Comparison of ENCODE assay signal across 19 cellular contexts in the genomic region with DNA sequence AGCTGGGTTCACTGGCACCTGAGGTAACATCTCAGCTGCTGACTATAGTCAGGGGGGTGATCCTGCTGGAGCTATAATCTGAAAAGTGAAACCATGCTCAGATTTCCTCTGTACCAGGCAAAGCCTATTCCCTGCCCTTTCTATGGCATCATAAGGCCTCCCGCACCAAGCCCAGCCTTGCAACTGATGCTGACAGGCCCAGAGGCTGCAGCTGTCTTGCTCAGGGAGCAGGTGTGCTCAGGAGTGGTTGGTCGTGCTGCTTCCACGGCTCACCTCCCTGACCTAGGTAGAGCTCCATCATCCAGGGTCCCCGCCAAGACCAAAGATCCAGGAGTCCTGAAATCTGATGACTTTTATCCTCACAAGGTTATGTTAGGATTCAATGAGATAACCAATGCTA.
DNase-seq lines count a peak whose midpoint lies in the region; ATAC-seq and TF ChIP-seq lines count a peak whose summit lies in the region.
"Had no signal": no experiment of that assay in that cellular context is flagged by ENCODE, and none has a peak within 500 bp of the region (broad histone marks: within the 10 kb centered on the region; RNA-seq: fewer than 3 reads in every experiment).

No MANE protein-coding gene starts in this region.

- TF ChIP-seq CTCF in left ventricle myocardium inferior (IDR thresholded peaks at IDR 0.05; ENCODE audit: borderline replicate concordance), result no peak
- no peak for TF ChIP-seq CTCF in coronary artery (IDR thresholded peaks at IDR 0.05)
- TF ChIP-seq CTCF in upper lobe of right lung (IDR thresholded peaks at IDR 0.05), result no peak

- H3K9me3 ChIP-seq in left ventricle myocardium inferior (replicated peaks), result no peaks in the 10 kb centered on the region
- H3K9me3 ChIP-seq in upper lobe of right lung, result no peaks in the 10 kb centered on the region

- no peak for DNase-seq in left ventricle myocardium inferior
- no peak for DNase-seq in Right ventricle myocardium inferior (ENCODE audit: missing footprints)
- no peak for DNase-seq in coronary artery (ENCODE audit: low spot score)
- DNase-seq in posterior vena cava (ENCODE audit: low spot score), result peak; percentile 66
- no peak for DNase-seq in upper lobe of right lung
- DNase-seq in activated effector memory CD4-positive, alpha-beta T cell treated with anti-CD3 and anti-CD28 coated beads, Interleukin-2, amount 50 U/mL, for 16 hours, result no peak
- no peak for DNase-seq in substantia nigra (lab: John Stamatoyannopoulos, UW)
- DNase-seq: activated CD4-positive, alpha-beta T cell treated with anti-CD3 and anti-CD28 coated beads for 48 hours; activated naive CD4-positive, alpha-beta T cell; activated T-cell treated with anti-CD3 and anti-CD28 coated beads, Interleukin-2, amount 50 U/mL, for 4 hours; Calu3; NCI-H1048; NCI-H187; OCI-M1 had no signal

- ATAC-seq in Right ventricle myocardium inferior (no peak), upper lobe of right lung (no peak), HG03469 (IDR thresholded peaks at IDR 0.05; ENCODE audit: unreplicated experiment) (no peak)
- ATAC-seq: activated T-cell treated with anti-CD3 and anti-CD28 coated beads, Interleukin-2, amount 50 U/mL, for 4 hours; HepG2 had no signal

- no peak overlapping the region for H3K4me3 ChIP-seq in left ventricle myocardium inferior
- H3K4me3 ChIP-seq in coronary artery, result peak overlapping the region; percentile 31
- no peak overlapping the region for H3K4me3 ChIP-seq in upper lobe of right lung

- H3K4me1 ChIP-seq in left ventricle myocardium inferior (peaks cover 61% of the 10 kb centered on the region), upper lobe of right lung (peaks cover 22% of the 10 kb centered on the region)
- H3K4me1 ChIP-seq: parathyroid adenoma had no signal

- H3K36me3 ChIP-seq in left ventricle myocardium inferior, result no peaks in the 10 kb centered on the region
- no peaks in the 10 kb centered on the region for H3K36me3 ChIP-seq in upper lobe of right lung

- peak overlapping the region; percentile 74 for H3K27ac ChIP-seq in left ventricle myocardium inferior (replicated peaks)
- peak overlapping the region; percentile 57 to 75 for H3K27ac ChIP-seq in coronary artery
- H3K27ac ChIP-seq in upper lobe of right lung, result peak overlapping the region; percentile 12
- no peak overlapping the region for H3K27ac ChIP-seq in substantia nigra (ENCODE audit: low read depth, low read length, poor library complexity, severe bottlenecking)
- H3K27ac ChIP-seq: C4-2B, parathyroid adenoma, VCaP had no signal

- intact Hi-C loops in left ventricle myocardium inferior (cut with micrococcal nuclease), result no loop called here
- intact Hi-C loops in Right ventricle myocardium inferior (cut with DNase I), result no loop called here
- intact Hi-C loops in posterior vena cava (cut with DNase I), result no loop called here
- intact Hi-C loops in upper lobe of right lung (cut with DNase I), result no loop called here

- H3K27me3 ChIP-seq in left ventricle myocardium inferior (ENCODE audit: low read depth) (no peaks in the 10 kb centered on the region), upper lobe of right lung (peaks cover 4% of the 10 kb centered on the region)
